ENCODE assay signal across 10 cellular contexts in the genomic region with DNA sequence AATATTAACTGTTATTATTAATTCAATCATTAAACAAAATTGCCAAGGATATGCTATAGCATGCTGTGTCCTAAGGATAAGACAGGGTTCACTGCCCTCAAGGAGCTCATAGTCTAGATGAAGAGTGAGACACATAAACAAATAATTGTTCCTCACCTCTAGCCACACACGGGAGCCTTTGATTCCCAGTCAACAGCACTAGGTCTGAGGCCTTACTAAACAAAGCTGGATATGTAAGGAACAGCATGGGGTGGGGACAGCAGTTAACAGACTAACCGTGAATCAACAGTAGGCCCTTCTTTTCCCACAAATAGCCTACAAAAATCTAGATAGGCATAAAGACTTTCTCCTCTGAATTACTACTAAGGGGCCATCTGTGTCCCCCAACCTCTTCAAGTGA. TPM values are rescaled to one million over a fixed set of nuclear protein-coding genes. Genes with fewer than 3 reads are reported as not detected.
"Had no signal": no experiment of that assay in that cellular context is flagged by ENCODE, and none has a peak within 500 bp of the region (broad histone marks: within the 10 kb centered on the region; RNA-seq: fewer than 3 reads in every experiment).

No MANE protein-coding gene starts in this region.

- DNase-seq: GM23248, H9, HCEC 1CT, IMR-90 had no signal

- H3K9ac ChIP-seq: GM23248, KMS-11 had no signal

- H3K27ac Mint-ChIP-seq: H9 had no signal

- ATAC-seq: K562 had no signal

- H3K4me2 ChIP-seq: KMS-11 had no signal

- H3K27ac ChIP-seq: GM23248, HL-60, KMS-11 had no signal

- H3K4me3 ChIP-seq: GM23248, K562 had no signal

- H3K4me3 Mint-ChIP-seq: H9 had no signal

- FAIRE-seq: H1, H54, K562 had no signal

- H2AFZ ChIP-seq: GM23248 had no signal

RNA-seq across cellular contexts. Expression of a gene that starts 29.7 kb away (rescaled TPM):
- total RNA-seq: GM23248, H1, H9, HT1080, IMR-90 had no signal
- polyA plus RNA-seq: GM23248, IMR-90, K562 had no signal

RNA-seq across cellular contexts. Expression of a gene that starts 49.1 kb away (rescaled TPM):
- total RNA-seq: GM23248, HT1080, IMR-90, K562 had no signal
- polyA plus RNA-seq: IMR-90, K562 had no signal
